In genomic region chr22:41526226-41526531, GRCh38 we compare ENCODE assay signal across 8 cellular contexts. TPM values are rescaled to one million over a fixed set of nuclear protein-coding genes. Genes with fewer than 3 reads are reported as not detected.
DNase-seq lines count a peak whose midpoint lies in the region; ATAC-seq and TF ChIP-seq lines count a peak whose summit lies in the region.
"Had no signal": no experiment of that assay in that cellular context is flagged by ENCODE, and none has a peak within 500 bp of the region (broad histone marks: within the 10 kb centered on the region; RNA-seq: fewer than 3 reads in every experiment).

No MANE protein-coding gene starts in this region.

- peaks cover 0 to 7% of the 10 kb centered on the region in 2 donors for H3K36me3 Mint-ChIP-seq in activated naive CD4-positive, alpha-beta T cell treated with anti-CD3 and anti-CD28 coated beads, Interleukin-2, amount 50 U/mL, for 72 hours
- H3K36me3 Mint-ChIP-seq in stimulated activated effector memory CD8-positive, alpha-beta T cell treated with anti-CD3 and anti-CD28 coated beads, Interleukin-12 subunit alpha, Interleukin-12 subunit beta, amount 100 ng/mL, for 72 hours = peaks cover 83% of the 10 kb centered on the region
- H3K36me3 Mint-ChIP-seq in natural killer cell = no peaks in the 10 kb centered on the region

- no peak for DNase-seq in activated naive CD4-positive, alpha-beta T cell treated with anti-CD3 and anti-CD28 coated beads, Interleukin-2, amount 50 U/mL, for 72 hours (ENCODE audit: low spot score in 2 of 2)
- DNase-seq in hepatocyte (ENCODE audit: low spot score) (no peak), NCI-H1694 treated with DMSO at 0.1 percent for 48 hours (lab: John Stamatoyannopoulos, UW) (no peak), natural killer cell (no peak)
- no peak for DNase-seq in stimulated activated effector memory CD8-positive, alpha-beta T cell treated with anti-CD3 and anti-CD28 coated beads, Interleukin-12 subunit alpha, Interleukin-12 subunit beta, amount 100 ng/mL, for 72 hours (ENCODE audit: low spot score in 2 of 2)
- DNase-seq: NCI-H510A treated with DMSO at 0.1 percent for 48 hours had no signal

- no peaks in the 10 kb centered on the region for H3K27me3 ChIP-seq in hepatocyte

- no peaks in the 10 kb centered on the region for H3K27me3 Mint-ChIP-seq in natural killer cell (ENCODE audit: low read depth in 2 of 2)

- H3K27ac ChIP-seq in HEK293 (ENCODE audit: extremely low read depth, low read depth, low read length) = peak overlapping the region; percentile 18; the same call in 1 of the 2 replicates
- H3K27ac ChIP-seq in hepatocyte = peak overlapping the region; percentile 14

- intact Hi-C loops in natural killer cell (cut with micrococcal nuclease) = loop anchor here (1.0 kb wide), 1 partner anchor 123 kb away; no protein-coding TSS in a partner anchor

- H3K9me2 ChIP-seq in hepatocyte (replicated peaks; ENCODE audit: insufficient read depth) = no peaks in the 10 kb centered on the region

- no peak overlapping the region for H3K4me2 ChIP-seq in hepatocyte

- POLR2A ChIA-PET in HEK293 (lab: Yijun Ruan, JAX) = interaction anchor here (1.0 kb wide), 2 partner anchors 57 to 123 kb away, joined by 4 to 5 read pairs; partner anchors contain the start of genes ACO2 and PHF5A

- CTCF ChIA-PET in HEK293 (lab: Yijun Ruan, JAX) = interaction anchor here (0.6 to 5.8 kb wide), 14 partner anchors 9 to 145 kb away, joined by 3 to 91 read pairs (median 4); partner anchors contain the start of gene TEF

- H3K4me3 ChIP-seq in HEK293 (ENCODE audit: low read depth, low read length) (no peak overlapping the region), hepatocyte (no peak overlapping the region)

- H3K4me1 ChIP-seq in HEK293 (ENCODE audit: control insufficient read depth, insufficient read depth, low read length) (no peaks in the 10 kb centered on the region), hepatocyte (ENCODE audit: insufficient read depth) (no peaks in the 10 kb centered on the region)

- 91% methylated on average over 7 of the region's 7 CpGs for WGBS in hepatocyte (ENCODE audit: low lambda C conversion rate, missing lambda C conversion rate)

- H4K20me1 ChIP-seq in hepatocyte (ENCODE audit: insufficient read depth, poor library complexity, severe bottlenecking) = no peaks in the 10 kb centered on the region

- H3K4me1 Mint-ChIP-seq in stimulated activated effector memory CD8-positive, alpha-beta T cell treated with anti-CD3 and anti-CD28 coated beads, Interleukin-12 subunit alpha, Interleukin-12 subunit beta, amount 100 ng/mL, for 72 hours = peaks cover 27% of the 10 kb centered on the region
- peaks cover 0 to 17% of the 10 kb centered on the region in 2 donors for H3K4me1 Mint-ChIP-seq in natural killer cell

- H3K36me3 ChIP-seq in HEK293 (ENCODE audit: control insufficient read depth in 2 of 2, insufficient read depth in 1 of 2, low read length in 2 of 2) = peaks cover 0 to 89% of the 10 kb centered on the region in 2 experiments; a peak in 2 of 3 replicates
- H3K36me3 ChIP-seq in hepatocyte (replicated peaks; ENCODE audit: insufficient read depth, low read depth) = no peaks in the 10 kb centered on the region

- TF ChIP-seq CTCF in HEK293 (tag by site-specific recombination; IDR thresholded peaks at IDR 0.05) = no peak
- no peak for TF ChIP-seq CTCF in hepatocyte (IDR thresholded peaks at IDR 0.05; ENCODE audit: poor library complexity)
- no peak for TF ChIP-seq CTCF in natural killer cell (IDR thresholded peaks at IDR 0.05)

- no peaks in the 10 kb centered on the region for H3K9me3 ChIP-seq in HEK293 (ENCODE audit: control insufficient read depth, insufficient read depth, low read depth, low read length)
- no peaks in the 10 kb centered on the region for H3K9me3 ChIP-seq in hepatocyte (ENCODE audit: low read depth)

- no peak overlapping the region for H3K4me3 Mint-ChIP-seq in stimulated activated effector memory CD8-positive, alpha-beta T cell treated with anti-CD3 and anti-CD28 coated beads, Interleukin-12 subunit alpha, Interleukin-12 subunit beta, amount 100 ng/mL, for 72 hours
- no peak overlapping the region for H3K4me3 Mint-ChIP-seq in natural killer cell

- peak overlapping the region; percentile 85 to 86 for H3K27ac Mint-ChIP-seq in activated naive CD4-positive, alpha-beta T cell treated with anti-CD3 and anti-CD28 coated beads, Interleukin-2, amount 50 U/mL, for 72 hours
- H3K27ac Mint-ChIP-seq in stimulated activated effector memory CD8-positive, alpha-beta T cell treated with anti-CD3 and anti-CD28 coated beads, Interleukin-12 subunit alpha, Interleukin-12 subunit beta, amount 100 ng/mL, for 72 hours = peak overlapping the region; percentile 93
- H3K27ac Mint-ChIP-seq in natural killer cell = peak overlapping the region in 1 of 2 donors; percentile 47

- ATAC-seq in activated naive CD4-positive, alpha-beta T cell treated with anti-CD3 and anti-CD28 coated beads, Interleukin-2, amount 50 U/mL, for 72 hours = no peak
- no peak for ATAC-seq in stimulated activated effector memory CD8-positive, alpha-beta T cell treated with anti-CD3 and anti-CD28 coated beads, Interleukin-12 subunit alpha, Interleukin-12 subunit beta, amount 100 ng/mL, for 72 hours
- no peak for ATAC-seq in natural killer cell
- ATAC-seq in HG02852 (IDR thresholded peaks at IDR 0.05; ENCODE audit: unreplicated experiment) = no peak

- H3K9me3 Mint-ChIP-seq in activated naive CD4-positive, alpha-beta T cell treated with anti-CD3 and anti-CD28 coated beads, Interleukin-2, amount 50 U/mL, for 72 hours = no peaks in the 10 kb centered on the region
- H3K9me3 Mint-ChIP-seq in stimulated activated effector memory CD8-positive, alpha-beta T cell treated with anti-CD3 and anti-CD28 coated beads, Interleukin-12 subunit alpha, Interleukin-12 subunit beta, amount 100 ng/mL, for 72 hours = no peaks in the 10 kb centered on the region
- no peaks in the 10 kb centered on the region for H3K9me3 Mint-ChIP-seq in natural killer cell

- H2AFZ ChIP-seq in hepatocyte = no peak overlapping the region

- H3K79me2 ChIP-seq in hepatocyte = no peaks in the 10 kb centered on the region

TF ChIP-seq in HEK293, 187 proteins besides CTCF, POLR2A, EP300 and RAD21:
- no peak for TF ChIP-seq ZBTB21 (tag by site-specific recombination; IDR thresholded peaks at IDR 0.05)
- TF ChIP-seq BCL11A (tag by site-specific recombination; IDR thresholded peaks at IDR 0.05; ENCODE audit: low read depth) = 0 out of 2 replicates have a peak, but pooled peaks have one; percentile 43

RNA-seq across cellular contexts. Expression of gene POLR3H, which starts 18.1 kb away (rescaled TPM):
- 10 to 100 TPM; 11.2 to 32.7 TPM for total RNA-seq in activated naive CD4-positive, alpha-beta T cell treated with anti-CD3 and anti-CD28 coated beads, Interleukin-2, amount 50 U/mL, for 72 hours
- 14.5 and 17.5 TPM in 2 replicates for total RNA-seq in hepatocyte
- polyA plus RNA-seq in hepatocyte = 37.4 and 41.1 TPM in 2 replicates
- 10 to 100 TPM; 13.1 to 18.8 (median 16.2) TPM for total RNA-seq in natural killer cell

RNA-seq across cellular contexts. Expression of gene CSDC2, which starts 34.6 kb away (rescaled TPM):
- total RNA-seq in activated naive CD4-positive, alpha-beta T cell treated with anti-CD3 and anti-CD28 coated beads, Interleukin-2, amount 50 U/mL, for 72 hours = not detected
- total RNA-seq in hepatocyte (1.7 and 2.7 TPM in 2 replicates), natural killer cell (not detected)
- polyA plus RNA-seq in hepatocyte = 5.0 and 5.4 TPM in 2 replicates

RNA-seq across cellular contexts. Expression of gene ACO2, which starts 57.3 kb away (rescaled TPM):
- total RNA-seq in activated naive CD4-positive, alpha-beta T cell treated with anti-CD3 and anti-CD28 coated beads, Interleukin-2, amount 50 U/mL, for 72 hours = 100 to 1,000 TPM in 1 of 2 donors, 10 to 100 TPM in 1; 100.0 to 112 TPM
- total RNA-seq in hepatocyte (111 and 129 TPM in 2 replicates), natural killer cell (10 to 100 TPM; 77.9 to 99.8 (median 89.5) TPM)
- 167 and 196 TPM in 2 replicates for polyA plus RNA-seq in hepatocyte

RNA-seq across cellular contexts. Expression of gene PHF5A, which starts 57.7 kb away (rescaled TPM):
- 10 to 100 TPM; 61.3 to 76.5 TPM for total RNA-seq in activated naive CD4-positive, alpha-beta T cell treated with anti-CD3 and anti-CD28 coated beads, Interleukin-2, amount 50 U/mL, for 72 hours
- total RNA-seq in hepatocyte (55.2 and 59.9 TPM in 2 replicates), natural killer cell (10 to 100 TPM; 31.8 to 41.8 (median 37.6) TPM)
- polyA plus RNA-seq in hepatocyte = 16.8 and 21.9 TPM in 2 replicates
